10 cellular contexts compared by ENCODE assay signal in genomic region chr11:7143908-7144307, GRCh38. TPM values are rescaled to one million over a fixed set of nuclear protein-coding genes. Genes with fewer than 3 reads are reported as not detected.
DNase-seq lines count a peak whose midpoint lies in the region; ATAC-seq and TF ChIP-seq lines count a peak whose summit lies in the region.
"Had no signal": no experiment of that assay in that cellular context is flagged by ENCODE, and none has a peak within 500 bp of the region (broad histone marks: within the 10 kb centered on the region; RNA-seq: fewer than 3 reads in every experiment).

No MANE protein-coding gene starts in this region.

- H3K27ac ChIP-seq in breast epithelium (no peak overlapping the region), foreskin keratinocyte (no peak overlapping the region), WERI-Rb-1 (no peak overlapping the region)

- H3K9me3 ChIP-seq in breast epithelium = peaks cover 5 to 6% of the 10 kb centered on the region in 2 donors
- no peaks in the 10 kb centered on the region for H3K9me3 ChIP-seq in WERI-Rb-1 (ENCODE audit: severe bottlenecking)

- H3K4me1 ChIP-seq in breast epithelium (no peaks in the 10 kb centered on the region), foreskin keratinocyte (no peaks in the 10 kb centered on the region)

- peaks cover 21% of the 10 kb centered on the region for H3K27me3 Mint-ChIP-seq in MCF 10A (ENCODE audit: insufficient read depth, unreplicated experiment)

- no peak overlapping the region for H3K27ac Mint-ChIP-seq in MCF 10A (ENCODE audit: low read depth, unreplicated experiment)
- H3K27ac Mint-ChIP-seq: activated naive CD4-positive, alpha-beta T cell treated with anti-CD3 and anti-CD28 coated beads for 36 hours; CD4-positive, CD25-positive, alpha-beta regulatory T cell had no signal

- intact Hi-C loops in MCF 10A (cut with micrococcal nuclease) (loop anchor here (1.0 kb wide), 1 partner anchor 298 kb away; no protein-coding TSS in a partner anchor), breast epithelium (cut with DNase I; ENCODE audit: low total_unique reads) (no loop called here)

- H3K4me3 Mint-ChIP-seq in MCF 10A (ENCODE audit: unreplicated experiment) = no peak overlapping the region
- H3K4me3 Mint-ChIP-seq: activated naive CD4-positive, alpha-beta T cell treated with anti-CD3 and anti-CD28 coated beads for 36 hours; CD4-positive, CD25-positive, alpha-beta regulatory T cell had no signal

- H3K4me3 ChIP-seq in breast epithelium (no peak overlapping the region), WERI-Rb-1 (ENCODE audit: low read depth, low read length) (no peak overlapping the region)

- POLR2A ChIA-PET in MCF 10A (lab: Yijun Ruan, JAX) = no interaction called here

- H3K27me3 ChIP-seq in breast epithelium (no peaks in the 10 kb centered on the region), foreskin keratinocyte (no peaks in the 10 kb centered on the region), WERI-Rb-1 (ENCODE audit: insufficient read depth, low read depth, severe bottlenecking) (peaks cover 8% of the 10 kb centered on the region)

- H3K9me3 Mint-ChIP-seq in MCF 10A (ENCODE audit: unreplicated experiment) = no peaks in the 10 kb centered on the region

- H3K4me1 Mint-ChIP-seq in MCF 10A (ENCODE audit: insufficient read depth, unreplicated experiment) = no peaks in the 10 kb centered on the region
- H3K4me1 Mint-ChIP-seq: CD4-positive, CD25-positive, alpha-beta regulatory T cell had no signal

- H3K36me3 Mint-ChIP-seq in MCF 10A (ENCODE audit: insufficient read depth, unreplicated experiment) = no peaks in the 10 kb centered on the region
- H3K36me3 Mint-ChIP-seq: CD4-positive, CD25-positive, alpha-beta regulatory T cell had no signal

- CTCF ChIA-PET in MCF 10A (lab: Yijun Ruan, JAX) = interaction anchor here (0.6 to 2.1 kb wide), 10 partner anchors 11 to 544 kb away, joined by 3 to 10 read pairs (median 4); no protein-coding TSS in a partner anchor

- BruUV-seq in MCF 10A (replicated peaks; lab: Mats Ljungman, UMichigan) = no TSS peak

- TF ChIP-seq POLR2A in breast epithelium (IDR thresholded peaks at IDR 0.05) = no peak

- DNase-seq in MCF 10A (ENCODE audit: unreplicated experiment) = peak; percentile 16
- no peak for DNase-seq in breast epithelium (ENCODE audit: low spot score in 2 of 2)
- DNase-seq in OCI-M1 (lab: John Stamatoyannopoulos, UW) = peak; percentile 56
- peak in 1 of 2 donors; percentile 12 for DNase-seq in foreskin keratinocyte
- DNase-seq in superior temporal gyrus (ENCODE audit: extremely low spot score) = peak; percentile 85
- DNase-seq in WERI-Rb-1 = no peak
- DNase-seq in activated CD4-positive, alpha-beta T cell treated with anti-CD3 and anti-CD28 coated beads for 4 hours = no peak
- DNase-seq: activated naive CD4-positive, alpha-beta T cell treated with anti-CD3 and anti-CD28 coated beads for 36 hours had no signal

- peak; percentile 31 for TF ChIP-seq CTCF in MCF 10A (IDR thresholded peaks at IDR 0.05; ENCODE audit: unreplicated experiment)
- peak in 1 of 3 donors; percentile 40 for TF ChIP-seq CTCF in breast epithelium (IDR thresholded peaks at IDR 0.05)
- peak; percentile 66 for TF ChIP-seq CTCF in foreskin keratinocyte (conservative IDR thresholded peaks at IDR 0.05)
- TF ChIP-seq CTCF in WERI-Rb-1 (IDR thresholded peaks at IDR 0.05; ENCODE audit: low read depth, low read length) = no peak

- H3K36me3 ChIP-seq in breast epithelium = no peaks in the 10 kb centered on the region
- no peaks in the 10 kb centered on the region for H3K36me3 ChIP-seq in WERI-Rb-1

- ATAC-seq in foreskin keratinocyte (no peak), HG03025 (IDR thresholded peaks at IDR 0.05; ENCODE audit: low FRiP score, unreplicated experiment) (no peak)

RNA-seq across cellular contexts. Expression of gene RBMXL2, which starts 55.1 kb away (rescaled TPM):
- total RNA-seq in MCF 10A (2022) (not detected in 2 replicates), breast epithelium (under 1 TPM in 1 of 3 donors, not detected in 2; 0.15 TPM), foreskin keratinocyte (not detected in 2 replicates)
- not detected in 2 replicates for polyA plus RNA-seq in foreskin keratinocyte
- total RNA-seq: activated naive CD4-positive, alpha-beta T cell treated with anti-CD3 and anti-CD28 coated beads for 36 hours; CD4-positive, CD25-positive, alpha-beta regulatory T cell had no signal
- polyA plus RNA-seq: CD4-positive, CD25-positive, alpha-beta regulatory T cell had no signal

Comparison
In these comparisons a context has a peak if more than half of its experiments do, and no peak if none do; other contexts are left out.
1. DNase-seq: peak in MCF 10A (single experiment), OCI-M1 (single experiment) and superior temporal gyrus (single experiment); none in breast epithelium (0 of 2), WERI-Rb-1 (single experiment) and activated CD4-positive, alpha-beta T cell treated with anti-CD3 and anti-CD28 coated beads for 4 hours (0 of 2).